8 cellular contexts compared by ENCODE assay signal in genomic region chr19:13905634-13906524, GRCh38. TPM values are rescaled to one million over a fixed set of nuclear protein-coding genes. Genes with fewer than 3 reads are reported as not detected.
DNase-seq lines count a peak whose midpoint lies in the region; ATAC-seq and TF ChIP-seq lines count a peak whose summit lies in the region.

Gene BRME1, minus strand, starts transcription at chr19:13906117. Its CDS starts 1,225 bp downstream, at chr19:13904892.
Gene CC2D1A, plus strand, starts transcription at chr19:13906201. Its CDS starts 241 bp downstream, at chr19:13906442.

- peak; percentile 99 for DNase-seq in GM10266 (ENCODE audit: extremely low spot score)
- peak; percentile 85 to 95 (median 95) for DNase-seq in NCI-H1417 (lab: John Stamatoyannopoulos, UW)
- peak; percentile 90 for DNase-seq in T follicular helper cell (ENCODE audit: low read depth)
- peak; percentile 87 to 95 (median 91) for DNase-seq in adrenal gland
- DNase-seq in left cardiac atrium: peak; percentile 95
- DNase-seq in progenitor cell of endocrine pancreas (ENCODE audit: low spot score, unreplicated experiment): peak; percentile 88
- DNase-seq in upper lobe of right lung: peak; percentile 98

- peak within 1 kb of the TSS; percentile 84 for H3K4me3 Mint-ChIP-seq in progenitor cell of endocrine pancreas (ENCODE audit: low read depth)

- intact Hi-C loops in adrenal gland (cut with DNase I): no loop called here
- intact Hi-C loops in left cardiac atrium (cut with DNase I): no loop called here
- intact Hi-C loops in upper lobe of right lung (cut with DNase I): no loop called here

- peaks cover 5% of the 10 kb centered on the region for H3K4me1 Mint-ChIP-seq in progenitor cell of endocrine pancreas (ENCODE audit: low read depth)

- 6 to 18% (median 8%) methylated on average over 21 to 85 of the region's 87 CpGs for WGBS in adrenal gland, 4 donors

- H3K27me3 Mint-ChIP-seq in progenitor cell of endocrine pancreas: peaks cover 3% of the 10 kb centered on the region

- H3K4me1 ChIP-seq in adrenal gland (replicated peaks in 1 of 2) (peaks cover 10 to 17% of the 10 kb centered on the region in 2 donors), upper lobe of right lung (peaks cover 8% of the 10 kb centered on the region)

- ATAC-seq in HG02610 (IDR thresholded peaks at IDR 0.05; ENCODE audit: unreplicated experiment): peak; percentile 95
- ATAC-seq in left cardiac atrium: peak; percentile 99 to 100
- peak; percentile 99 for ATAC-seq in upper lobe of right lung

- H3K36me3 ChIP-seq in adrenal gland (replicated peaks in 1 of 2) (peaks cover 0 to under 1% of the 10 kb centered on the region in 2 donors), upper lobe of right lung (peaks cover 6% of the 10 kb centered on the region)

- peak in 1 of 2 donors; percentile 38 for TF ChIP-seq POLR2A in adrenal gland (IDR thresholded peaks at IDR 0.05)

- H3K9me3 ChIP-seq in adrenal gland (replicated peaks in 1 of 3): no peaks in the 10 kb centered on the region
- no peaks in the 10 kb centered on the region for H3K9me3 ChIP-seq in upper lobe of right lung

- H3K27me3 ChIP-seq in adrenal gland (no peaks in the 10 kb centered on the region), upper lobe of right lung (no peaks in the 10 kb centered on the region)

- H3K27ac Mint-ChIP-seq in progenitor cell of endocrine pancreas: peak within 1 kb of the TSS; percentile 62

- no peaks in the 10 kb centered on the region for H3K9me3 Mint-ChIP-seq in progenitor cell of endocrine pancreas (ENCODE audit: low read depth)

- H3K27ac ChIP-seq in adrenal gland (peak within 1 kb of the TSS in 1 of 5 donors; percentile 61), upper lobe of right lung (peak within 1 kb of the TSS; percentile 86)

- peaks cover 7% of the 10 kb centered on the region for H3K36me3 Mint-ChIP-seq in progenitor cell of endocrine pancreas (ENCODE audit: insufficient read depth)

- no peak for TF ChIP-seq CTCF in GM10266 (IDR thresholded peaks at IDR 0.05; ENCODE audit: control insufficient read depth, insufficient read depth, low read depth, missing control alignments)
- TF ChIP-seq CTCF in adrenal gland (IDR thresholded peaks at IDR 0.05): no peak
- TF ChIP-seq CTCF in progenitor cell of endocrine pancreas (IDR thresholded peaks at IDR 0.05; ENCODE audit: unreplicated experiment): peak; percentile 20
- TF ChIP-seq CTCF in upper lobe of right lung (IDR thresholded peaks at IDR 0.05): no peak

- H3K4me3 ChIP-seq in adrenal gland (peak within 1 kb of the TSS; percentile 34 to 74 (median 50)), upper lobe of right lung (peak within 1 kb of the TSS; percentile 90)

RNA-seq across cellular contexts. Expression of gene BRME1, which starts in this region (rescaled TPM):
- total RNA-seq in adrenal gland (1 to 10 TPM in 3 of 8 donors, under 1 TPM in 4, not detected in 1; 0.21 to 1.8 (median 0.97) TPM), left cardiac atrium (1 to 10 TPM in 1 of 2 donors, under 1 TPM in 1; 0.62 to 1.1 TPM), progenitor cell of endocrine pancreas (6.1 and 8.9 TPM in 2 replicates), upper lobe of right lung (2.0 TPM)
- polyA plus RNA-seq in adrenal gland: 1 to 10 TPM in 2 of 3 donors, under 1 TPM in 1; 0.26 to 4.5 (median 4.1) TPM

RNA-seq across cellular contexts. Expression of gene CC2D1A, which starts in this region (rescaled TPM):
- total RNA-seq in adrenal gland (10 to 100 TPM; 17.8 to 38.4 (median 31.1) TPM), left cardiac atrium (10 to 100 TPM; 19.4 to 20.5 TPM), progenitor cell of endocrine pancreas (69.4 and 74.0 TPM in 2 replicates), upper lobe of right lung (28.9 TPM)
- polyA plus RNA-seq in adrenal gland: 100 to 1,000 TPM in 1 of 3 donors, 10 to 100 TPM in 2; 10.8 to 125 (median 68.1) TPM
